8 cellular contexts compared by ENCODE assay signal in the genomic region with DNA sequence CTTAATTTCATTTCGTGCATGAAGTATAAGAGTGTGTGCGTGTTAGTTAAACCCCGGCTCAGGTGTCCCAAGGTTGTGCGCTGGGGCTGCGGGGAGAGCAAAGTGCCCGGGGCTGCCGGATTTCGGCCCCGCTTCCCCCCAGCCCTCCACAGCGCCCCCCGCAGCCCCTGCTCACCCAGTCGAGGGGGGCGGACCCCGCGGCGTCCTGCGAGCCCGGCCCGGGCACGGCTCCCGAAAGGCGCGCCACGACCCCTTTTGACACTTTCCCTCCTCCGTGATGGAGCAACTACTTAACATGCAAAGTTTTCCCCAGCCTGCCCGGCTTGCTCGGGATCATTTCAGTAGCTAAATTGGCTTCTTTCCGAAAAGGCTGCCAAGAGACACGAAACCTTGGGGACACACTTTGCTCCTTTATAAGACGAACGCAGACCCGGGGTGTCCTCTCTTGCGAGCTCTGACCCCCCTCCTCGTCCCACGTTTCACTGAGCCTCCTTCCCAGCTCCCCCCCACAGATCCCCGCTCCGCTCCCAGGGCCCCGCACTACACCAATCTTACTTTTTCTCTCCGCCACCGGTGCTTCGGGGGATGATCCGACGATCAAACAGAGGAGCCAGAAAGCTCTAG. TPM values are rescaled to one million over a fixed set of nuclear protein-coding genes. Genes with fewer than 3 reads are reported as not detected.
DNase-seq lines count a peak whose midpoint lies in the region; ATAC-seq and TF ChIP-seq lines count a peak whose summit lies in the region.

No MANE protein-coding gene starts in this region.

- no peak for TF ChIP-seq EP300 in tibial nerve (IDR thresholded peaks at IDR 0.05)

- H3K36me3 ChIP-seq in mucosa of stomach (ENCODE audit: control insufficient read depth, insufficient read depth, low read length) (no peaks in the 10 kb centered on the region), tibial nerve (no peaks in the 10 kb centered on the region)

- H3K27me3 ChIP-seq in mucosa of stomach (ENCODE audit: control insufficient read depth, insufficient read depth, low read length) (peaks cover 15% of the 10 kb centered on the region), tibial nerve (no peaks in the 10 kb centered on the region)

- H3K27ac ChIP-seq in tibial nerve: peak overlapping the region; percentile 13 to 98 (median 53)

- TF ChIP-seq POLR2A in tibial nerve (IDR thresholded peaks at IDR 0.05): no peak

- no peak for TF ChIP-seq CTCF in tibial nerve (IDR thresholded peaks at IDR 0.05)

- no peaks in the 10 kb centered on the region for H3K9me3 ChIP-seq in mucosa of stomach (ENCODE audit: control insufficient read depth, low read length)
- H3K9me3 ChIP-seq in tibial nerve: no peaks in the 10 kb centered on the region

- no peak for ATAC-seq in effector memory CD8-positive, alpha-beta T cell (replicated peaks)
- ATAC-seq in GM21360 (IDR thresholded peaks at IDR 0.05; ENCODE audit: unreplicated experiment): no peak
- ATAC-seq in GM18519 (IDR thresholded peaks at IDR 0.05; ENCODE audit: low FRiP score, unreplicated experiment): no peak

- WGBS in tibial nerve, 2 donors: 0 to 2% methylated on average over 23 to 43 of the region's 43 CpGs

- H3K9ac ChIP-seq in mucosa of stomach (ENCODE audit: low read length): peak overlapping the region; percentile 54

- peaks cover 16% of the 10 kb centered on the region for H3K36me3 Mint-ChIP-seq in effector memory CD8-positive, alpha-beta T cell (ENCODE audit: insufficient read depth)

- peak overlapping the region; percentile 49 to 79 for H3K27ac Mint-ChIP-seq in effector memory CD8-positive, alpha-beta T cell

- DNase-seq in NCI-H2171 treated with DMSO at 0.1 percent for 48 hours (lab: John Stamatoyannopoulos, UW) (peak; percentile 12), NCI-H2171 (lab: John Stamatoyannopoulos, UW) (no peak), SW480 (ENCODE audit: low spot score) (peak; percentile 16), tibial nerve (ENCODE audit: low spot score in 2 of 2) (peak in 1 of 2 donors; percentile 20)
- DNase-seq in effector memory CD8-positive, alpha-beta T cell: no peak

- H3K4me3 ChIP-seq in mucosa of stomach (ENCODE audit: low read length) (peak overlapping the region; percentile 28), tibial nerve (peak overlapping the region; percentile 40 to 87 (median 61))

- H3K4me1 Mint-ChIP-seq in effector memory CD8-positive, alpha-beta T cell (ENCODE audit: low read depth in 2 of 2): peaks cover 24% of the 10 kb centered on the region in 2 donors

- H3K27me3 Mint-ChIP-seq in effector memory CD8-positive, alpha-beta T cell: peaks cover 9 to 16% of the 10 kb centered on the region in 2 donors

- peak overlapping the region; percentile 88 to 89 for H3K4me3 Mint-ChIP-seq in effector memory CD8-positive, alpha-beta T cell

- H3K4me1 ChIP-seq in mucosa of stomach (ENCODE audit: control insufficient read depth, insufficient read depth, low read length) (peaks cover 10% of the 10 kb centered on the region), tibial nerve (peaks cover 0 to 28% (median 13%) of the 10 kb centered on the region in 4 donors)

- no peaks in the 10 kb centered on the region for H3K9me3 Mint-ChIP-seq in effector memory CD8-positive, alpha-beta T cell

RNA-seq across cellular contexts. Expression of a gene that starts 0.6 kb away (rescaled TPM):
- total RNA-seq in tibial nerve: 10 to 100 TPM in 1 of 4 donors, 1 to 10 TPM in 3; 2.3 to 10.7 (median 3.9) TPM

RNA-seq across cellular contexts. Expression of a gene that starts 39.9 kb away (rescaled TPM):
- 10 to 100 TPM; 10.4 to 18.3 (median 16.4) TPM for total RNA-seq in tibial nerve

Comparison
In these comparisons a context has a peak if more than half of its experiments do, and no peak if none do; other contexts are left out.
1. DNase-seq: peak in NCI-H2171 treated with DMSO at 0.1 percent for 48 hours (single experiment) and SW480 (single experiment); none in NCI-H2171 (single experiment) and effector memory CD8-positive, alpha-beta T cell (0 of 3).